9 cellular contexts compared by ENCODE assay signal in genomic region chr11:83194284-83195175, GRCh38. TPM values are rescaled to one million over a fixed set of nuclear protein-coding genes. Genes with fewer than 3 reads are reported as not detected.
DNase-seq lines count a peak whose midpoint lies in the region; ATAC-seq, FAIRE-seq and TF ChIP-seq lines count a peak whose summit lies in the region.
"Had no signal": no experiment of that assay in that cellular context is flagged by ENCODE, and none has a peak within 500 bp of the region (broad histone marks: within the 10 kb centered on the region; RNA-seq: fewer than 3 reads in every experiment).

No MANE protein-coding gene starts in this region.

- TF ChIP-seq CTCF in C4-2B (conservative IDR thresholded peaks at IDR 0.05) (no peak), parathyroid adenoma (IDR thresholded peaks at IDR 0.05) (no peak), upper lobe of left lung (IDR thresholded peaks at IDR 0.05) (no peak)

- peaks cover 9% of the 10 kb centered on the region for H3K79me2 ChIP-seq in parathyroid adenoma

- peak in 2 of 4 donors; percentile 57 to 63 for TF ChIP-seq POLR2A in upper lobe of left lung (IDR thresholded peaks at IDR 0.05)

- H3K36me3 Mint-ChIP-seq in activated naive CD4-positive, alpha-beta T cell treated with anti-CD3 and anti-CD28 coated beads, Interleukin-2, amount 50 U/mL, for 72 hours: peaks cover 17 to 24% of the 10 kb centered on the region in 2 donors

- peak overlapping the region; percentile 80 for H3K4me3 ChIP-seq in parathyroid adenoma (ENCODE audit: low read depth, low read length)
- peak overlapping the region; percentile 71 to 80 (median 75) for H3K4me3 ChIP-seq in upper lobe of left lung

- H3K36me3 ChIP-seq in parathyroid adenoma (ENCODE audit: control insufficient read depth, insufficient read depth, low read length) (no peaks in the 10 kb centered on the region), upper lobe of left lung (peaks cover 0 to 32% (median 19%) of the 10 kb centered on the region in 4 donors)

- H2AFZ ChIP-seq in parathyroid adenoma: peak overlapping the region; percentile 71

- intact Hi-C loops in Right ventricle myocardium superior (cut with DNase I): no loop called here

- TF ChIP-seq EP300 in upper lobe of left lung (IDR thresholded peaks at IDR 0.05): no peak

- WGBS in upper lobe of left lung, 2 donors: 1 to 2% methylated on average over 30 to 35 of the region's 35 CpGs

- no peaks in the 10 kb centered on the region for H3K9me3 Mint-ChIP-seq in activated naive CD4-positive, alpha-beta T cell treated with anti-CD3 and anti-CD28 coated beads, Interleukin-2, amount 50 U/mL, for 72 hours

- H3K4me1 ChIP-seq in parathyroid adenoma: no peaks in the 10 kb centered on the region
- H3K4me1 ChIP-seq in upper lobe of left lung: peaks cover 22 to 44% (median 31%) of the 10 kb centered on the region in 4 donors

- peak; percentile 19 for DNase-seq in GM19239 (ENCODE audit: insufficient read length, low spot score)
- peak; percentile 56 to 59 for DNase-seq in activated naive CD4-positive, alpha-beta T cell treated with anti-CD3 and anti-CD28 coated beads, Interleukin-2, amount 50 U/mL, for 72 hours (ENCODE audit: low spot score in 2 of 2)
- peak; percentile 81 for DNase-seq in Right ventricle myocardium superior
- peak; percentile 85 to 90 for DNase-seq in upper lobe of left lung

- H3K27me3 ChIP-seq in parathyroid adenoma (ENCODE audit: control insufficient read depth, insufficient read depth, low read length) (no peaks in the 10 kb centered on the region), upper lobe of left lung (no peaks in the 10 kb centered on the region)

- ATAC-seq in HG03378 (IDR thresholded peaks at IDR 0.05; ENCODE audit: unreplicated experiment) (peak; percentile 48), SK-N-SH treated with all-trans-retinoic acid at 6 μM for 48 hours (peak; percentile 74), Right ventricle myocardium superior (ENCODE audit: poor library complexity) (peak; percentile 70), upper lobe of left lung (ENCODE audit: low FRiP score in 2 of 2) (peak; percentile 85 to 89)
- ATAC-seq in activated naive CD4-positive, alpha-beta T cell treated with anti-CD3 and anti-CD28 coated beads, Interleukin-2, amount 50 U/mL, for 72 hours: peak; percentile 66 to 71

- peak; percentile 55 for FAIRE-seq in GM19239 (lab: Jason Lieb, UNC)
- FAIRE-seq: endometrium had no signal

- no peaks in the 10 kb centered on the region for H3K9me3 ChIP-seq in parathyroid adenoma (ENCODE audit: control insufficient read depth, low read length)
- H3K9me3 ChIP-seq in upper lobe of left lung: no peaks in the 10 kb centered on the region

- peak overlapping the region; percentile 46 for H3K4me2 ChIP-seq in parathyroid adenoma (ENCODE audit: low read length)

- H3K27ac ChIP-seq in C4-2B: peak overlapping the region; percentile 79
- H3K27ac ChIP-seq in parathyroid adenoma: peak overlapping the region; percentile 87
- peak overlapping the region; percentile 87 to 94 (median 92) for H3K27ac ChIP-seq in upper lobe of left lung

- peak overlapping the region; percentile 90 to 100 for H3K27ac Mint-ChIP-seq in activated naive CD4-positive, alpha-beta T cell treated with anti-CD3 and anti-CD28 coated beads, Interleukin-2, amount 50 U/mL, for 72 hours

- no peak overlapping the region for H3K9ac ChIP-seq in parathyroid adenoma

TF ChIP-seq in SK-N-SH treated with all-trans-retinoic acid at 6 μM for 48 hours, 23 proteins besides CTCF, POLR2A, EP300 and RAD21:
- no peak for TF ChIP-seq GLIS3 (CRISPR knock-in tag; IDR thresholded peaks at IDR 0.05)
- TF ChIP-seq TCF4 (CRISPR knock-in tag; IDR thresholded peaks at IDR 0.05; ENCODE audit: borderline replicate concordance): no peak
- TF ChIP-seq ZNF565 (CRISPR knock-in tag; conservative IDR thresholded peaks at IDR 0.05; ENCODE audit: low read depth): no peak
- TF ChIP-seq PATZ1 (CRISPR knock-in tag; IDR thresholded peaks at IDR 0.05; ENCODE audit: borderline replicate concordance): no peak
- TF ChIP-seq TOX (CRISPR knock-in tag; IDR thresholded peaks at IDR 0.05; ENCODE audit: borderline replicate concordance): no peak
- no peak for TF ChIP-seq CSDC2 (CRISPR knock-in tag; IDR thresholded peaks at IDR 0.05)
- no peak for TF ChIP-seq PPARA (CRISPR knock-in tag; IDR thresholded peaks at IDR 0.05; ENCODE audit: borderline replicate concordance)
- TF ChIP-seq TSHZ2 (CRISPR knock-in tag; IDR thresholded peaks at IDR 0.05): no peak
- TF ChIP-seq CREB5 (CRISPR knock-in tag; IDR thresholded peaks at IDR 0.05; ENCODE audit: low read depth): no peak
- TF ChIP-seq POU6F1 (CRISPR knock-in tag; IDR thresholded peaks at IDR 0.05; ENCODE audit: borderline replicate concordance, low read depth): no peak
TF ChIP-seq in SK-N-SH treated with all-trans-retinoic acid at 6 μM for 48 hours: peak in this region for 0.

RNA-seq across cellular contexts. Expression of gene ANKRD42, which starts 1.0 kb away (rescaled TPM):
- 1 to 10 TPM; 2.4 to 3.4 TPM for total RNA-seq in activated naive CD4-positive, alpha-beta T cell treated with anti-CD3 and anti-CD28 coated beads, Interleukin-2, amount 50 U/mL, for 72 hours
- total RNA-seq in Right ventricle myocardium superior (3.9 TPM), upper lobe of left lung (10 to 100 TPM; 11.1 to 30.4 (median 15.4) TPM)

RNA-seq across cellular contexts. Expression of gene PCF11, which starts 37.6 kb away (rescaled TPM):
- total RNA-seq in activated naive CD4-positive, alpha-beta T cell treated with anti-CD3 and anti-CD28 coated beads, Interleukin-2, amount 50 U/mL, for 72 hours: 10 to 100 TPM; 50.0 to 63.1 TPM
- total RNA-seq in Right ventricle myocardium superior (25.3 TPM), upper lobe of left lung (100 to 1,000 TPM in 2 of 6 donors, 10 to 100 TPM in 4; 51.2 to 117 (median 58.5) TPM)

Comparison
In these comparisons a context has a peak if more than half of its experiments do, and no peak if none do; other contexts are left out.
1. Peak in every context shown above with its lines: DNase-seq, ATAC-seq, H3K4me3 ChIP-seq and H3K27ac ChIP-seq.
2. DNase-seq: peak in every context shown above with its lines; median percentile 88 in upper lobe of left lung; 81 in Right ventricle myocardium superior; 58 in activated naive CD4-positive, alpha-beta T cell treated with anti-CD3 and anti-CD28 coated beads, Interleukin-2, amount 50 U/mL, for 72 hours; 19 in GM19239.